ENCODE assay signal across 9 cellular contexts in the genomic region with DNA sequence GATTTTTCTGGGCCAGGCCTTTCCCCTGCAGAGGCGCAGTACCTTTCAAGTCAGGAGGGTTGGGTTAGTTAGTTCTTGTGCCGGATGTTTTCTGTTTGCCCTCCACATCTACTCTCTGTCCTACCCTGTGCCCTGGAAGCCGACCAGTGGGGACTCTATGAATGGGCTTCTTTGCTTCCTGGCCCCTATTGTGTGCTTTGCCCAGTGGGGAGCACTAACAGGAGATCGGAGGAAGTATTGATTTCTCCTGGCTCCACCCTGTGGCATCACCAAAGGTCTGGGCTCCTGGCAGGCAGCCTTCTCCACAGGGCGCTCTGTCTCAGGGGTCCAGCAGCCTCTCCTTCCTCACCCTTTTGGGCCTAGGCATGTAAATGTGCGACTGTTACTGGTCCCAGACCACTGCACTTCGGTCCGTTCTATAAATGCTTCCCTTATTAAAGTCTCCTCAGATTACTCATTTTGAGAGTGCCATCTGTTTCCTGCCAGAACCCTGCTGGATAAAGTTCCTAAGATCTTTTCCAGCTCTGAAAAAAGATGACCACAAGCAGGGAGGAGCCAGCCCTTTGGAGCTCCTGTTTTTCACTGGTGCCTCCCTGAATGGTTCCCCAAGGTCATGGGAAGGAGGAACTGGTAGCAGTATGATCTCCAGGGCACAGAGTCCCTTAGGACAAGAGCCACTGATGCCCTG. TPM values are rescaled to one million over a fixed set of nuclear protein-coding genes. Genes with fewer than 3 reads are reported as not detected.
DNase-seq lines count a peak whose midpoint lies in the region; ATAC-seq and TF ChIP-seq lines count a peak whose summit lies in the region.
"Had no signal": no experiment of that assay in that cellular context is flagged by ENCODE, and none has a peak within 500 bp of the region (broad histone marks: within the 10 kb centered on the region; RNA-seq: fewer than 3 reads in every experiment).

No MANE protein-coding gene starts in this region.

- no peaks in the 10 kb centered on the region for H3K27me3 ChIP-seq in BLaER1 treated with 17β-estradiol and CSF1 and Interleukin-3, amounts not matched to agents 10 nM and 100 nM

- peaks cover 5% of the 10 kb centered on the region for H3K36me3 Mint-ChIP-seq in neural crest cell (ENCODE audit: low read depth)

- H3K9ac ChIP-seq in BLaER1 treated with 17β-estradiol and CSF1 and Interleukin-3, amounts not matched to agents 10 nM and 100 nM: peak overlapping the region in 3 of 11 experiments; percentile 13 to 43 (median 32); a peak in 4 of 22 replicates

- H3K4me1 ChIP-seq in BLaER1 treated with 17β-estradiol and CSF1 and Interleukin-3, amounts not matched to agents 10 nM and 100 nM: peaks cover 34 to 66% (median 51%) of the 10 kb centered on the region in 10 experiments

- no peaks in the 10 kb centered on the region for H3K36me3 ChIP-seq in BLaER1 treated with 17β-estradiol and CSF1 and Interleukin-3, amounts not matched to agents 10 nM and 100 nM

- DNase-seq in NCI-H2171 treated with DMSO at 0.1 percent for 48 hours (lab: John Stamatoyannopoulos, UW): peak; percentile 61
- DNase-seq in neural crest cell (ENCODE audit: low read depth, low spot score): no peak
- DNase-seq in NCI-H2227 treated with DMSO at 0.1 percent for 48 hours (lab: John Stamatoyannopoulos, UW): no peak
- DNase-seq in SK-N-DZ (ENCODE audit: low spot score): no peak
- DNase-seq: effector CD4-positive, alpha-beta T cell had no signal

- ATAC-seq in esophagus mucosa (peak; percentile 24), GM21367 (IDR thresholded peaks at IDR 0.05; ENCODE audit: unreplicated experiment) (no peak)
- ATAC-seq in activated CD4-positive, CD25-positive, alpha-beta regulatory T cell treated with anti-CD3 and anti-CD28 coated beads, Interleukin-2, amount 50 U/mL, for 24 hours: no peak

- H3K4me3 ChIP-seq in BLaER1 treated with 17β-estradiol and CSF1 and Interleukin-3, amounts not matched to agents 10 nM and 100 nM: no peak overlapping the region

- no peaks in the 10 kb centered on the region for H3K9me3 ChIP-seq in BLaER1 treated with 17β-estradiol and CSF1 and Interleukin-3, amounts not matched to agents 10 nM and 100 nM (replicated peaks in 1 of 11)

- H3K27ac Mint-ChIP-seq in neural crest cell (ENCODE audit: unreplicated experiment): peak overlapping the region; percentile 0

- H3K4me2 ChIP-seq in BLaER1 treated with 17β-estradiol and CSF1 and Interleukin-3, amounts not matched to agents 10 nM and 100 nM: peak overlapping the region; percentile 68 to 84 (median 81)

- peak overlapping the region in 8 of 11 experiments; percentile 26 to 66 (median 51); a peak in 13 of 22 replicates for H3K27ac ChIP-seq in BLaER1 treated with 17β-estradiol and CSF1 and Interleukin-3, amounts not matched to agents 10 nM and 100 nM

- peaks cover 77% of the 10 kb centered on the region for H3K4me1 Mint-ChIP-seq in neural crest cell

- H3K9me3 Mint-ChIP-seq in neural crest cell: no peaks in the 10 kb centered on the region

- H3K4me3 Mint-ChIP-seq in neural crest cell: peak overlapping the region; percentile 13

- no peaks in the 10 kb centered on the region for H3K27me3 Mint-ChIP-seq in neural crest cell (ENCODE audit: low read depth)

- H4K20me1 ChIP-seq in BLaER1 treated with 17β-estradiol and CSF1 and Interleukin-3, amounts not matched to agents 10 nM and 100 nM: peaks cover 0 to 18% (median 0%) of the 10 kb centered on the region in 11 experiments; a peak in 1 of 22 replicates

- no peak for TF ChIP-seq CTCF in neural crest cell (conservative IDR thresholded peaks at IDR 0.05)

RNA-seq across cellular contexts. Expression of a gene that starts 44.5 kb away (rescaled TPM):
- total RNA-seq in esophagus mucosa (27.2 TPM), neural crest cell (36.8 and 42.2 TPM in 2 replicates)
- polyA plus RNA-seq in SK-N-DZ (2014; cell fraction: cytosol; rRNA removed): 13.9 and 15.0 TPM in 2 replicates
- polyA plus RNA-seq in SK-N-DZ (2014; cell fraction: nucleus; rRNA removed): 15.9 and 21.0 TPM in 2 replicates
